In genomic region chr3:119681279-119681678, GRCh38 we compare ENCODE assay signal across 8 cellular contexts. TPM values are rescaled to one million over a fixed set of nuclear protein-coding genes. Genes with fewer than 3 reads are reported as not detected.
A peak's percentile ranks its signal among the peaks of the same experiment; 100 is the strongest.
DNase-seq lines count a peak whose midpoint lies in the region; ATAC-seq and TF ChIP-seq lines count a peak whose summit lies in the region.

No MANE protein-coding gene starts in this region.

- no peak overlapping the region for H3K23ac ChIP-seq in mesendoderm (ENCODE audit: low read length)

- no peak overlapping the region for H2AK5ac ChIP-seq in mesendoderm (ENCODE audit: low read length)

- intact Hi-C loops in ascending aorta (cut with DNase I), result loop anchor here (1.0 kb wide), 1 partner anchor 156 kb away; no protein-coding TSS in a partner anchor

- no peak for TF ChIP-seq EP300 in tibial nerve (IDR thresholded peaks at IDR 0.05)

- H3K27ac ChIP-seq in ascending aorta (no peak overlapping the region), mesendoderm (ENCODE audit: low read depth, low read length) (no peak overlapping the region), tibial nerve (no peak overlapping the region)

- TF ChIP-seq POLR2A in tibial nerve (IDR thresholded peaks at IDR 0.05), result no peak

- H3K9me3 ChIP-seq in ascending aorta (no peaks in the 10 kb centered on the region), tibial nerve (no peaks in the 10 kb centered on the region)

- no peak overlapping the region for H3K18ac ChIP-seq in mesendoderm (ENCODE audit: low read length)

- no peak overlapping the region for H3K4ac ChIP-seq in mesendoderm (ENCODE audit: low read depth, low read length)

- H3K79me1 ChIP-seq in mesendoderm (ENCODE audit: low read length), result peaks cover 4% of the 10 kb centered on the region

- peak; percentile 32 for ATAC-seq in GM18499 (IDR thresholded peaks at IDR 0.05; ENCODE audit: insufficient read depth, unreplicated experiment)

- TF ChIP-seq CTCF in ascending aorta (IDR thresholded peaks at IDR 0.05) (peak; percentile 23 to 62 (median 36)), tibial nerve (IDR thresholded peaks at IDR 0.05) (peak in 2 of 5 experiments; percentile 9 to 14)

- H3K4me3 ChIP-seq in Jurkat, Clone E6-1 (ENCODE audit: low read length), result no peak overlapping the region
- H3K4me3 ChIP-seq in ascending aorta (no peak overlapping the region), mesendoderm (ENCODE audit: low read length) (no peak overlapping the region), tibial nerve (no peak overlapping the region)

- WGBS in mesendoderm (ENCODE audit: extremely low coverage, insufficient coverage, low lambda C conversion rate), result no CpG with 5 or more reads among the region's 1 CpG
- WGBS in tibial nerve, 2 donors, result 55 to 69% methylated on average over 1 of the region's 1 CpG

- no peak overlapping the region for H3K9ac ChIP-seq in mesendoderm (ENCODE audit: low read length)

- H2BK15ac ChIP-seq in mesendoderm (replicated peaks; ENCODE audit: low read depth), result no peak overlapping the region

- H2BK120ac ChIP-seq in mesendoderm (ENCODE audit: low read depth, low read length), result no peak overlapping the region

- no peaks in the 10 kb centered on the region for H3K27me3 ChIP-seq in ascending aorta
- no peaks in the 10 kb centered on the region for H3K27me3 ChIP-seq in mesendoderm (ENCODE audit: insufficient read depth, low read length, poor library complexity)
- no peaks in the 10 kb centered on the region for H3K27me3 ChIP-seq in tibial nerve

- H4K5ac ChIP-seq in mesendoderm (ENCODE audit: low read length), result no peak overlapping the region

- H3K4me2 ChIP-seq in mesendoderm (ENCODE audit: low read length), result no peak overlapping the region

- H3K4me1 ChIP-seq in ascending aorta, result peaks cover 0 to 5% of the 10 kb centered on the region in 2 donors
- no peaks in the 10 kb centered on the region for H3K4me1 ChIP-seq in mesendoderm (ENCODE audit: control insufficient read depth, low read depth, low read length)
- peaks cover 0 to 12% (median 3%) of the 10 kb centered on the region in 4 donors for H3K4me1 ChIP-seq in tibial nerve

- no peak overlapping the region for H2BK5ac ChIP-seq in mesendoderm (ENCODE audit: low read length)

- peak; percentile 57 for DNase-seq in AG20443 (ENCODE audit: low spot score)
- DNase-seq in Jurkat, Clone E6-1 (ENCODE audit: low read depth, low spot score), result peak; percentile 29
- no peak for DNase-seq in ascending aorta (ENCODE audit: low spot score in 2 of 2)
- DNase-seq in mesendoderm, result peak; percentile 49
- DNase-seq in tibial nerve (ENCODE audit: low spot score in 2 of 2), result no peak
- no peak for DNase-seq in T1000 (lab: John Stamatoyannopoulos, UW)
- no peak for DNase-seq in islet precursor cell

- no peaks in the 10 kb centered on the region for H3K36me3 ChIP-seq in ascending aorta
- H3K36me3 ChIP-seq in mesendoderm (ENCODE audit: control insufficient read depth, insufficient read depth, low read length), result no peaks in the 10 kb centered on the region
- no peaks in the 10 kb centered on the region for H3K36me3 ChIP-seq in tibial nerve

- H3K79me2 ChIP-seq in mesendoderm (ENCODE audit: control insufficient read depth, insufficient read depth, low read length), result peaks cover 5% of the 10 kb centered on the region

- H3K56ac ChIP-seq in mesendoderm (ENCODE audit: low read length), result no peak overlapping the region

- peak overlapping the region; percentile 39 for H4K8ac ChIP-seq in mesendoderm (ENCODE audit: low read depth, low read length)

RNA-seq across cellular contexts. Expression of gene COX17, which starts 4.1 kb away (rescaled TPM):
- polyA plus RNA-seq in Jurkat, Clone E6-1 (2012; ENCODE audit: insufficient read depth, insufficient read length), result 137 TPM
- 12.5 TPM for total RNA-seq in ascending aorta
- polyA plus RNA-seq in mesendoderm (2013, experiment 1 of 2), result 173 TPM
- polyA plus RNA-seq in mesendoderm (2013, experiment 2 of 2), result 174 TPM
- total RNA-seq in tibial nerve, result 10 to 100 TPM; 17.8 to 40.8 (median 35.1) TPM

RNA-seq across cellular contexts. Expression of gene POPDC2, which starts 20.9 kb away (rescaled TPM):
- not detected for polyA plus RNA-seq in Jurkat, Clone E6-1 (2012; ENCODE audit: insufficient read depth, insufficient read length)
- total RNA-seq in ascending aorta, result 4.7 TPM
- 0.25 TPM for polyA plus RNA-seq in mesendoderm (2013, experiment 1 of 2)
- polyA plus RNA-seq in mesendoderm (2013, experiment 2 of 2), result 0.25 TPM
- total RNA-seq in tibial nerve, result 1 to 10 TPM in 3 of 4 donors, under 1 TPM in 1; 0.90 to 3.3 (median 2.5) TPM

RNA-seq across cellular contexts. Expression of gene CFAP91, which starts 21.5 kb away (rescaled TPM):
- not detected for polyA plus RNA-seq in Jurkat, Clone E6-1 (2012; ENCODE audit: insufficient read depth, insufficient read length)
- total RNA-seq in ascending aorta, result 3.5 TPM
- 0.88 TPM for polyA plus RNA-seq in mesendoderm (2013, experiment 1 of 2)
- 0.67 TPM for polyA plus RNA-seq in mesendoderm (2013, experiment 2 of 2)
- 10 to 100 TPM; 11.4 to 23.7 (median 15.8) TPM for total RNA-seq in tibial nerve

Comparison
In these comparisons a context has a peak if more than half of its experiments do, and no peak if none do; other contexts are left out.
1. DNase-seq: peak in AG20443 (single experiment), Jurkat, Clone E6-1 (single experiment) and mesendoderm (single experiment); none in ascending aorta (0 of 2), tibial nerve (0 of 2), T1000 (single experiment) and islet precursor cell (single experiment).